In the genomic region with DNA sequence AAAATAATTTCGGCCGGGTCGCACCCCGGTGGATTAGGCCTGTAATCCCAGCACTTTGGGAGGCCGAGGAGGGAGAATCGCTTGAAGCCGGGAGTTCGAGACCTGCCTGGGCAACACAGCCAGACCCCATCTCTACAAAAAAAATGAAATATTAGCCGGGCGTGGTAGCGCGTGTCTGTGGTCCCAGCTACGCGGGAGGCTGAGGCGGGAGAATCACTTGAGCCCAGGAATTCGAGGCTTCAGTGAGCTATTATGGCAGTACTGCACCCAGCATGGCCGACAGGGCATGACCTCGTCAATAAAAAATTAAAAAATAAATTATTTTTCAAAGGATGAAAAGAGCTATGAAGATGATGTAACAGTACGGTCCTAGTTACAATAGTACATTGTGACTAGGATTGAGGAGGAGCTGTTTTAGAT, we compare ENCODE assay signal across 8 cellular contexts. TPM values are rescaled to one million over a fixed set of nuclear protein-coding genes. Genes with fewer than 3 reads are reported as not detected.
DNase-seq lines count a peak whose midpoint lies in the region; ATAC-seq and TF ChIP-seq lines count a peak whose summit lies in the region.

No MANE protein-coding gene starts in this region.

- H3K27me3 ChIP-seq in SJCRH30, result no peaks in the 10 kb centered on the region
- H3K27me3 ChIP-seq in esophagus squamous epithelium, result no peaks in the 10 kb centered on the region
- no peaks in the 10 kb centered on the region for H3K27me3 ChIP-seq in sigmoid colon

- H3K4me1 ChIP-seq in SJCRH30 (no peaks in the 10 kb centered on the region), esophagus squamous epithelium (peaks cover 8 to 33% (median 9%) of the 10 kb centered on the region in 3 donors), sigmoid colon (peaks cover 0 to 23% (median 14%) of the 10 kb centered on the region in 4 donors)

- TF ChIP-seq CTCF in esophagus squamous epithelium (IDR thresholded peaks at IDR 0.05) (no peak), sigmoid colon (IDR thresholded peaks at IDR 0.05) (no peak)

- ATAC-seq in GM18502 (IDR thresholded peaks at IDR 0.05; ENCODE audit: poor library complexity, unreplicated experiment) (peak; percentile 2), HG03135 (IDR thresholded peaks at IDR 0.05; ENCODE audit: unreplicated experiment) (no peak)

- intact Hi-C loops in esophagus squamous epithelium (cut with DNase I) (no loop called here), sigmoid colon (cut with DNase I) (loop anchor here (5.0 to 10.0 kb wide), 2 partner anchors 52 to 879 kb away; a partner anchor contains a TSS)

- DNase-seq in SJCRH30 (peak; percentile 12 to 19), esophagus squamous epithelium (lab: John Stamatoyannopoulos, UW) (no peak), sigmoid colon (no peak), SKM-1 (lab: John Stamatoyannopoulos, UW; ENCODE audit: unreplicated experiment) (no peak), pons (ENCODE audit: low spot score) (no peak), NCI-H1417 (lab: John Stamatoyannopoulos, UW) (no peak)

- no peak for TF ChIP-seq POLR2A in esophagus squamous epithelium (IDR thresholded peaks at IDR 0.05)
- no peak for TF ChIP-seq POLR2A in sigmoid colon (IDR thresholded peaks at IDR 0.05)

- TF ChIP-seq EP300 in sigmoid colon (IDR thresholded peaks at IDR 0.05), result no peak

- WGBS in esophagus squamous epithelium, 2 donors, result 5 to 13% methylated on average over 12 to 18 of the region's 19 CpGs
- 5 to 9% methylated on average over 19 of the region's 19 CpGs for WGBS in sigmoid colon, 2 donors

- H3K36me3 ChIP-seq in SJCRH30 (peaks cover 10% of the 10 kb centered on the region), esophagus squamous epithelium (peaks cover 10 to 41% (median 23%) of the 10 kb centered on the region in 3 donors), sigmoid colon (peaks cover 10 to 28% (median 18%) of the 10 kb centered on the region in 4 donors)

- H3K4me3 ChIP-seq in SJCRH30 (peak overlapping the region; percentile 81), esophagus squamous epithelium (peak overlapping the region; percentile 47 to 93 (median 78)), sigmoid colon (peak overlapping the region; percentile 77 to 91 (median 84))

- peak overlapping the region; percentile 73 for H3K27ac ChIP-seq in SJCRH30
- H3K27ac ChIP-seq in esophagus squamous epithelium, result peak overlapping the region; percentile 84 to 92 (median 87)
- H3K27ac ChIP-seq in sigmoid colon, result peak overlapping the region; percentile 81 to 92 (median 84)

- no peaks in the 10 kb centered on the region for H3K9me3 ChIP-seq in SJCRH30 (replicated peaks)
- no peaks in the 10 kb centered on the region for H3K9me3 ChIP-seq in esophagus squamous epithelium
- H3K9me3 ChIP-seq in sigmoid colon, result no peaks in the 10 kb centered on the region

RNA-seq across cellular contexts. Expression of a gene that starts 0.5 kb away (rescaled TPM):
- total RNA-seq in SJCRH30 (2014; rRNA removed; shearing (Covaris generic)), result 32.7 and 38.2 TPM in 2 replicates
- total RNA-seq in esophagus squamous epithelium (10 to 100 TPM; 20.6 to 50.2 (median 26.1) TPM), sigmoid colon (10 to 100 TPM; 16.4 to 20.8 (median 19.3) TPM)
- polyA plus RNA-seq in sigmoid colon, result 10 to 100 TPM in 2 of 3 donors, 1 to 10 TPM in 1; 9.2 to 13.2 (median 10.2) TPM

RNA-seq across cellular contexts. Expression of a gene that starts 0.7 kb away (rescaled TPM):
- 43.4 and 50.2 TPM in 2 replicates for total RNA-seq in SJCRH30 (2014; rRNA removed; shearing (Covaris generic))
- total RNA-seq in esophagus squamous epithelium (100 to 1,000 TPM in 3 of 4 donors, 10 to 100 TPM in 1; 79.3 to 123 (median 104) TPM), sigmoid colon (100 to 1,000 TPM; 102 to 155 (median 109) TPM)
- 10 to 100 TPM; 23.1 to 33.2 (median 25.2) TPM for polyA plus RNA-seq in sigmoid colon

RNA-seq across cellular contexts. Expression of a gene that starts 32.3 kb away (rescaled TPM):
- total RNA-seq in SJCRH30 (2014; rRNA removed; shearing (Covaris generic)), result 29.8 and 40.9 TPM in 2 replicates
- total RNA-seq in esophagus squamous epithelium (10 to 100 TPM; 18.7 to 28.3 (median 20.3) TPM), sigmoid colon (10 to 100 TPM; 13.6 to 33.0 (median 18.2) TPM)
- 10 to 100 TPM in 1 of 3 donors, 1 to 10 TPM in 2; 5.4 to 13.4 (median 6.7) TPM for polyA plus RNA-seq in sigmoid colon

RNA-seq across cellular contexts. Expression of a gene that starts 36.8 kb away (rescaled TPM):
- total RNA-seq in SJCRH30 (2014; rRNA removed; shearing (Covaris generic)), result 9.4 and 10.0 TPM in 2 replicates
- 1 to 10 TPM; 3.0 to 5.9 (median 3.2) TPM for total RNA-seq in esophagus squamous epithelium
- 10 to 100 TPM in 1 of 4 donors, 1 to 10 TPM in 3; 4.6 to 11.6 (median 8.1) TPM for total RNA-seq in sigmoid colon
- 1 to 10 TPM in 2 of 3 donors, under 1 TPM in 1; 0.23 to 3.8 (median 1.2) TPM for polyA plus RNA-seq in sigmoid colon

RNA-seq across cellular contexts. Expression of a gene that starts 49.8 kb away (rescaled TPM):
- total RNA-seq in SJCRH30 (2014; rRNA removed; shearing (Covaris generic)), result 196 and 211 TPM in 2 replicates
- total RNA-seq in esophagus squamous epithelium (100 to 1,000 TPM; 123 to 179 (median 146) TPM), sigmoid colon (100 to 1,000 TPM; 128 to 161 (median 144) TPM)
- polyA plus RNA-seq in sigmoid colon, result 100 to 1,000 TPM in 1 of 3 donors, 10 to 100 TPM in 2; 57.1 to 128 (median 58.7) TPM

Comparison
In these comparisons a context has a peak if more than half of its experiments do, and no peak if none do; other contexts are left out.
1. DNase-seq: peak in SJCRH30 (2 of 2); none in esophagus squamous epithelium (single experiment), sigmoid colon (single experiment), SKM-1 (single experiment), pons (single experiment) and NCI-H1417 (0 of 3).
2. Peak in every context shown above with its lines, with median percentiles within 50 percentile points of each other: H3K27ac ChIP-seq and H3K4me3 ChIP-seq.